1 cellular context compared by ENCODE assay signal in the genomic region with DNA sequence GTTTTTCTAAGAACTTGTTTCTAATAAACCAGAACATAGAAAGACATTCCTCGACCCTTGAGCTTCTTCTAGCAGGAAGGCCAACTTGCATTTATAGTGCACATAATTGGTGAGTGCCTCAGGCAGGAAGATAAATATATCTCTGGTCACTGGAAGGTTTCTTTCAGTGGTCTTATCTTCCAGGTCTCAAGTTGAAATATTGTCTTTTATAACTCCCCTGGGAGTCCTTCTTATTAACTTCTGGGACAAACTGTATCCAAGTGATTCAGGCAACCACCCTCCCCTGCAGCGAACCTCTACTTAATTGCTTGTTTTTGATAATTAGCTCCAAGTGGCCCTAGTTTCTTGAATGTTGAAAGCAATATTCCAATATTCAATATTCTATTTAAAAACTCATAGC.
A peak's percentile ranks its signal among the peaks of the same experiment; 100 is the strongest.
TF ChIP-seq lines count a peak whose summit lies in the region.

No MANE protein-coding gene starts in this region.

TF ChIP-seq in HEK293, 187 proteins besides CTCF, POLR2A, EP300 and RAD21 (continued from another document):
- TF ChIP-seq, protein P1, sequence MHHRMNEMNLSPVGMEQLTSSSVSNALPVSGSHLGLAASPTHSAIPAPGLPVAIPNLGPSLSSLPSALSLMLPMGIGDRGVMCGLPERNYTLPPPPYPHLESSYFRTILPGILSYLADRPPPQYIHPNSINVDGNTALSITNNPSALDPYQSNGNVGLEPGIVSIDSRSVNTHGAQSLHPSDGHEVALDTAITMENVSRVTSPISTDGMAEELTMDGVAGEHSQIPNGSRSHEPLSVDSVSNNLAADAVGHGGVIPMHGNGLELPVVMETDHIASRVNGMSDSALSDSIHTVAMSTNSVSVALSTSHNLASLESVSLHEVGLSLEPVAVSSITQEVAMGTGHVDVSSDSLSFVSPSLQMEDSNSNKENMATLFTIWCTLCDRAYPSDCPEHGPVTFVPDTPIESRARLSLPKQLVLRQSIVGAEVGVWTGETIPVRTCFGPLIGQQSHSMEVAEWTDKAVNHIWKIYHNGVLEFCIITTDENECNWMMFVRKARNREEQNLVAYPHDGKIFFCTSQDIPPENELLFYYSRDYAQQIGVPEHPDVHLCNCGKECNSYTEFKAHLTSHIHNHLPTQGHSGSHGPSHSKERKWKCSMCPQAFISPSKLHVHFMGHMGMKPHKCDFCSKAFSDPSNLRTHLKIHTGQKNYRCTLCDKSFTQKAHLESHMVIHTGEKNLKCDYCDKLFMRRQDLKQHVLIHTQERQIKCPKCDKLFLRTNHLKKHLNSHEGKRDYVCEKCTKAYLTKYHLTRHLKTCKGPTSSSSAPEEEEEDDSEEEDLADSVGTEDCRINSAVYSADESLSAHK (tag by site-specific recombination; IDR thresholded peaks at IDR 0.05), result 0 out of 2 replicates have a peak, but pooled peaks have one; percentile 27
- no peak for TF ChIP-seq ZNF704 (tag by site-specific recombination; IDR thresholded peaks at IDR 0.05)
